Comparison of ENCODE assay signal across 1 cellular context in the genomic region with DNA sequence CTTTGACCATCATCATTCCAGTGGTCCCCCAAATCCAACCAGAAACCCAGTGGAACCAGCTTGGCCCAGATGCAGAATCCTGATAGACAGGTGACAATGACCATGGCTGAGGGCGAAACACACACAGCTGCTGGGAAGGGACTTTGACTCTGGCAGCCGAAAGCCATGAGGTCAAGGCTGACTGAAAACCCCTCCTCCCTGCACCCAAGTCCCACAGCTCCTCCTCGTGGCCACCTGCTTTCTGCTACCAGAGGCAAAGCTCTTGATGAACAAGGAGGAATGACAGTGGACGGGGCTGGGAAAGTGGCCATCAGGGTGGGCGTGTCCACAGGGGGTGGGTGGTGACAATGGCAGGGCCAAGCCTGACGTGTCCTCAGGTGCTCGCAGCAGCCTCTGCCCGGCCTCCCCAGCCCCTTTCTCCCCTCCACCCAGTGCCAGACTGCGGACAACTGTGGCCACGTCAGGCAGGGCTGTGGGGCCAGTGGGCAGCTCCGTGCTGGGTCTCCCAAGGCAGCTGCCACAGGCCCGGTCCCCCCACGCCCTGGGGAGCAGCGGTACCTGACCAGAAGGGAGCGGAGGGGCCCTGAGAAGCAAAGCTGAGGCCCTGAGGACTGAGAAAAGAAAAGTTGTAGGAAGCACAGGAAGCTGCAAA.
TF ChIP-seq lines count a peak whose summit lies in the region.

No MANE protein-coding gene starts in this region.

TF ChIP-seq in HepG2, 621 proteins besides CTCF, POLR2A, EP300 and RAD21 (continued from another document and continues in another):
- TF ChIP-seq ARID5B (CRISPR knock-in tag; IDR thresholded peaks at IDR 0.05) = peak; percentile 83
- no peak for TF ChIP-seq HNRNPL (IDR thresholded peaks at IDR 0.05; ENCODE audit: low read depth, low read length)
- TF ChIP-seq YEATS4 (CRISPR knock-in tag; IDR thresholded peaks at IDR 0.05; ENCODE audit: borderline replicate concordance) = peak; percentile 39; the same call in 1 of the 2 replicates
- TF ChIP-seq, protein P1, sequence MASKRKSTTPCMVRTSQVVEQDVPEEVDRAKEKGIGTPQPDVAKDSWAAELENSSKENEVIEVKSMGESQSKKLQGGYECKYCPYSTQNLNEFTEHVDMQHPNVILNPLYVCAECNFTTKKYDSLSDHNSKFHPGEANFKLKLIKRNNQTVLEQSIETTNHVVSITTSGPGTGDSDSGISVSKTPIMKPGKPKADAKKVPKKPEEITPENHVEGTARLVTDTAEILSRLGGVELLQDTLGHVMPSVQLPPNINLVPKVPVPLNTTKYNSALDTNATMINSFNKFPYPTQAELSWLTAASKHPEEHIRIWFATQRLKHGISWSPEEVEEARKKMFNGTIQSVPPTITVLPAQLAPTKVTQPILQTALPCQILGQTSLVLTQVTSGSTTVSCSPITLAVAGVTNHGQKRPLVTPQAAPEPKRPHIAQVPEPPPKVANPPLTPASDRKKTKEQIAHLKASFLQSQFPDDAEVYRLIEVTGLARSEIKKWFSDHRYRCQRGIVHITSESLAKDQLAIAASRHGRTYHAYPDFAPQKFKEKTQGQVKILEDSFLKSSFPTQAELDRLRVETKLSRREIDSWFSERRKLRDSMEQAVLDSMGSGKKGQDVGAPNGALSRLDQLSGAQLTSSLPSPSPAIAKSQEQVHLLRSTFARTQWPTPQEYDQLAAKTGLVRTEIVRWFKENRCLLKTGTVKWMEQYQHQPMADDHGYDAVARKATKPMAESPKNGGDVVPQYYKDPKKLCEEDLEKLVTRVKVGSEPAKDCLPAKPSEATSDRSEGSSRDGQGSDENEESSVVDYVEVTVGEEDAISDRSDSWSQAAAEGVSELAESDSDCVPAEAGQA (IDR thresholded peaks at IDR 0.05; ENCODE audit: low read depth) = no peak
- TF ChIP-seq, protein P1 (CRISPR knock-in tag; IDR thresholded peaks at IDR 0.05; ENCODE audit: borderline replicate concordance) = no peak
- TF ChIP-seq TSC22D2 (CRISPR knock-in tag; IDR thresholded peaks at IDR 0.05; ENCODE audit: borderline replicate concordance) = peak; percentile 73; the same call in 1 of the 2 replicates
- no peak for TF ChIP-seq ZNF468 (CRISPR knock-in tag; IDR thresholded peaks at IDR 0.05)
- TF ChIP-seq ZBTB38 (CRISPR knock-in tag; IDR thresholded peaks at IDR 0.05) = peak; percentile 67; the same call in 1 of the 2 replicates
- no peak for TF ChIP-seq KAT2B (IDR thresholded peaks at IDR 0.05; ENCODE audit: borderline replicate concordance, low read depth, low read length)
- 0 out of 2 replicates have a peak, but pooled peaks have one; percentile 33 for TF ChIP-seq ZBTB43 (CRISPR knock-in tag; conservative IDR thresholded peaks at IDR 0.05)
- TF ChIP-seq TGIF2 (CRISPR knock-in tag; IDR thresholded peaks at IDR 0.05) = no peak
- TF ChIP-seq ZEB1 (IDR thresholded peaks at IDR 0.05; ENCODE audit: insufficient replicate concordance, low read depth) = no peak
- no peak for TF ChIP-seq ZNF703 (CRISPR knock-in tag; IDR thresholded peaks at IDR 0.05; ENCODE audit: borderline replicate concordance)
- no peak for TF ChIP-seq MAFG (CRISPR knock-in tag; IDR thresholded peaks at IDR 0.05)
- peak; percentile 33; the same call in 1 of the 2 replicates for TF ChIP-seq ZNF746 (CRISPR knock-in tag; IDR thresholded peaks at IDR 0.05)
- no peak for TF ChIP-seq MTF2 (CRISPR knock-in tag; IDR thresholded peaks at IDR 0.05; ENCODE audit: borderline replicate concordance)
- TF ChIP-seq ZNF180 (CRISPR knock-in tag; IDR thresholded peaks at IDR 0.05; ENCODE audit: borderline replicate concordance, low read depth) = no peak
- TF ChIP-seq PITX1 (CRISPR knock-in tag; IDR thresholded peaks at IDR 0.05) = peak; percentile 95
- no peak for TF ChIP-seq ZNF83 (CRISPR knock-in tag; IDR thresholded peaks at IDR 0.05; ENCODE audit: borderline replicate concordance)
- no peak for TF ChIP-seq ZNF136 (CRISPR knock-in tag; IDR thresholded peaks at IDR 0.05; ENCODE audit: low read depth)
- TF ChIP-seq GRHL1 (CRISPR knock-in tag; conservative IDR thresholded peaks at IDR 0.05) = no peak
- TF ChIP-seq KLF13 (CRISPR knock-in tag; IDR thresholded peaks at IDR 0.05) = no peak
- TF ChIP-seq GFI1 (CRISPR knock-in tag; IDR thresholded peaks at IDR 0.05; ENCODE audit: borderline replicate concordance) = peak; percentile 67; the same call in 1 of the 2 replicates
- no peak for TF ChIP-seq POLR2G (IDR thresholded peaks at IDR 0.05; ENCODE audit: low read depth, low read length)
- TF ChIP-seq SRSF9 (IDR thresholded peaks at IDR 0.05; ENCODE audit: borderline replicate concordance, insufficient read depth, low read depth, low read length, poor library complexity, severe bottlenecking) = no peak
- TF ChIP-seq ZNF335 (CRISPR knock-in tag; IDR thresholded peaks at IDR 0.05) = 0 out of 2 replicates have a peak, but pooled peaks have one; percentile 30
- TF ChIP-seq MLLT10 (CRISPR knock-in tag; IDR thresholded peaks at IDR 0.05) = no peak
- TF ChIP-seq ZNF792 (CRISPR knock-in tag; IDR thresholded peaks at IDR 0.05) = no peak
- TF ChIP-seq SMAD1 (CRISPR knock-in tag; IDR thresholded peaks at IDR 0.05; ENCODE audit: borderline replicate concordance, low read depth) = no peak
- peak; percentile 79; the same call in 1 of the 2 replicates for TF ChIP-seq TBX2 (CRISPR knock-in tag; IDR thresholded peaks at IDR 0.05; ENCODE audit: borderline replicate concordance)
- TF ChIP-seq ZNF75D (CRISPR knock-in tag; IDR thresholded peaks at IDR 0.05; ENCODE audit: borderline replicate concordance) = no peak
- 0 out of 2 replicates have a peak, but pooled peaks have one; percentile 29 for TF ChIP-seq ZNF619 (CRISPR knock-in tag; IDR thresholded peaks at IDR 0.05)
- TF ChIP-seq RARA (CRISPR knock-in tag; IDR thresholded peaks at IDR 0.05) = peak; percentile 97
- TF ChIP-seq SNAI1 (CRISPR knock-in tag; IDR thresholded peaks at IDR 0.05; ENCODE audit: borderline replicate concordance) = no peak
- TF ChIP-seq ZFP36 (IDR thresholded peaks at IDR 0.05; ENCODE audit: borderline replicate concordance, low read depth, low read length, partially characterized antibody) = no peak
- no peak for TF ChIP-seq HIVEP1 (CRISPR knock-in tag; IDR thresholded peaks at IDR 0.05)
- no peak for TF ChIP-seq ZSCAN12 (CRISPR knock-in tag; IDR thresholded peaks at IDR 0.05)
- TF ChIP-seq SIX4 (CRISPR knock-in tag; IDR thresholded peaks at IDR 0.05) = no peak
- TF ChIP-seq FOXP4 (CRISPR knock-in tag; IDR thresholded peaks at IDR 0.05) = peak; percentile 69; the same call in 1 of the 2 replicates
- peak; percentile 45 for TF ChIP-seq ZNF629 (CRISPR knock-in tag; conservative IDR thresholded peaks at IDR 0.05)
- TF ChIP-seq CREM (IDR thresholded peaks at IDR 0.05) = no peak
- no peak for TF ChIP-seq CREM (CRISPR knock-in tag; IDR thresholded peaks at IDR 0.05)
- no peak; the same call in 1 of the 2 replicates for TF ChIP-seq TRIM24 (CRISPR knock-in tag; IDR thresholded peaks at IDR 0.05)
- TF ChIP-seq ATF7-NPFF (CRISPR knock-in tag; IDR thresholded peaks at IDR 0.05; ENCODE audit: low read depth) = no peak
- no peak for TF ChIP-seq JUNB (CRISPR knock-in tag; IDR thresholded peaks at IDR 0.05; ENCODE audit: borderline replicate concordance)
- no peak for TF ChIP-seq HOXA9 (CRISPR knock-in tag; IDR thresholded peaks at IDR 0.05; ENCODE audit: borderline replicate concordance)
- TF ChIP-seq PHB2 (IDR thresholded peaks at IDR 0.05; ENCODE audit: partially characterized antibody) = no peak
